Comparison of ENCODE assay signal across 8 cellular contexts in the genomic region with DNA sequence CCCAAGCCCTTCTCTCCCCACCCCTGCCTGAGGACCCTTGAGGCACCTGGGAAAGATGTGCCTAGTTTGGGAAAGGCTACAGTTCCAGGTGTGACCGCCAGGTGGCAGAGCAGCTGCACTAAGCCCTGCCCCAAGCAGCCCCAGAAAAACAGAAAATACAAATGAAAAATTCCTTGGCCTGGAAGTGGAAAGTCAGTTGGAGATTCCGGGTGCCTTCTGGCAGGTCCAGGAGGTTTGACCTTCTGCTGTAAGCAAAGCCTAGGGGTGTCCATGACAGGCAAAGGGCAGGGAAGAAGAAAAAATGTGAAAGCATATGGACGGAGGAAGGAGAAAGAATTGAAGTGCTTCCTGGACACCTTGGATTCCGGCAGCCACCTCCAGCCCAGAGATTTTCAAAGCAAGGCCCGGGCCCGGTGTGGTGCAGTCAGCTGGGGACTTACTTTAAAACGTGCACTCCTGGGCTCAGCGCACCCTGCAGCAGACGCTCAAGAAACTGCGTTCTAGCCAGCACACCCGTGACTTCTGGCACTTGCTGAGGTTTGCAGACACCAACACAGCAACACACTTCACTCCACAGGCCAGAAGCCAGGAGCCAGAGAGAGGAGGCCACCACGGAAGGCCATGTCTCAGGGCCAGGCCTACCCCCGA. TPM values are rescaled to one million over a fixed set of nuclear protein-coding genes. Genes with fewer than 3 reads are reported as not detected.
DNase-seq lines count a peak whose midpoint lies in the region; ATAC-seq, FAIRE-seq and TF ChIP-seq lines count a peak whose summit lies in the region.

No MANE protein-coding gene starts in this region.

- ATAC-seq in heart right ventricle (peak; percentile 57 to 75 (median 68)), GM19395 (IDR thresholded peaks at IDR 0.05; ENCODE audit: unreplicated experiment) (no peak)

- TF ChIP-seq POLR2A in H54 (IDR thresholded peaks at IDR 0.05; ENCODE audit: low read depth, low read length) = no peak

- peak overlapping the region; percentile 30 for H3K4me3 ChIP-seq in adipocyte (ENCODE audit: low read length)
- peak overlapping the region in 1 of 10 donors; percentile 3 for H3K4me3 ChIP-seq in heart right ventricle
- no peak overlapping the region for H3K4me3 ChIP-seq in rectal smooth muscle tissue (ENCODE audit: low read length)

- H3K9me3 ChIP-seq in adipocyte (ENCODE audit: control insufficient read depth, low read length) = no peaks in the 10 kb centered on the region
- no peaks in the 10 kb centered on the region for H3K9me3 ChIP-seq in heart right ventricle

- H3K4me1 ChIP-seq in adipocyte (ENCODE audit: control insufficient read depth, insufficient read depth, low read length) (peaks cover 24% of the 10 kb centered on the region), heart right ventricle (peaks cover 6 to 26% (median 21%) of the 10 kb centered on the region in 9 donors), rectal smooth muscle tissue (ENCODE audit: control insufficient read depth, insufficient read depth, low read length) (peaks cover 16% of the 10 kb centered on the region)

- H3K36me3 ChIP-seq in adipocyte (ENCODE audit: control insufficient read depth, insufficient read depth, low read length, severe bottlenecking) (no peaks in the 10 kb centered on the region), heart right ventricle (no peaks in the 10 kb centered on the region), rectal smooth muscle tissue (ENCODE audit: control insufficient read depth, insufficient read depth, low read length) (no peaks in the 10 kb centered on the region)

- H3K9ac ChIP-seq in adipocyte (ENCODE audit: low read length) (peak overlapping the region; percentile 79), rectal smooth muscle tissue (ENCODE audit: low read length) (no peak overlapping the region)

- 27 to 34% methylated on average over 13 of the region's 13 CpGs for WGBS in heart right ventricle, 2 donors

- DNase-seq in Ammon's horn (ENCODE audit: low spot score) (peak; percentile 74), H54 (ENCODE audit: insufficient read length, low spot score) (peak; percentile 65), RPMI8226 (peak; percentile 59), adipocyte (ENCODE audit: low read depth) (peak; percentile 76), heart right ventricle (peak; percentile 49 to 70), mesenteric fat pad (ENCODE audit: low spot score) (no peak)

- peak overlapping the region in 9 of 10 donors; percentile 52 to 83 (median 74) for H3K27ac ChIP-seq in heart right ventricle
- H3K27ac ChIP-seq in rectal smooth muscle tissue (ENCODE audit: low read depth, low read length) = peak overlapping the region; percentile 81

- intact Hi-C loops in heart right ventricle (cut with DNase I) = loop anchor here in 5 of 10 donors (1.0 to 5.0 kb wide), 3 partner anchors 97 to 169 kb away; partner anchors contain the start of gene NRXN2 (in 3 of the 5)

- TF ChIP-seq CTCF in heart right ventricle (IDR thresholded peaks at IDR 0.05) = peak in 8 of 9 donors; percentile 91 to 99 (median 98)

- H3K27me3 ChIP-seq in adipocyte (replicated peaks; ENCODE audit: control insufficient read depth, insufficient read depth, low read length) = peaks cover 6% of the 10 kb centered on the region
- H3K27me3 ChIP-seq in heart right ventricle = peaks cover 0 to under 1% (median 0%) of the 10 kb centered on the region in 7 donors
- no peaks in the 10 kb centered on the region for H3K27me3 ChIP-seq in rectal smooth muscle tissue (ENCODE audit: control insufficient read depth, insufficient read depth, low read length)

- no peak for FAIRE-seq in H54 (lab: Jason Lieb, UNC)

RNA-seq across cellular contexts. Expression of gene SLC22A11, which starts 2.1 kb away (rescaled TPM):
- total RNA-seq in heart right ventricle (not detected), mesenteric fat pad (not detected)
- not detected for polyA plus RNA-seq in heart right ventricle

RNA-seq across cellular contexts. Expression of gene SLC22A12, which starts 37.3 kb away (rescaled TPM):
- total RNA-seq in heart right ventricle = not detected
- not detected for polyA plus RNA-seq in heart right ventricle
- 0.29 TPM for total RNA-seq in mesenteric fat pad
